16 cellular contexts compared by ENCODE assay signal in the genomic region with DNA sequence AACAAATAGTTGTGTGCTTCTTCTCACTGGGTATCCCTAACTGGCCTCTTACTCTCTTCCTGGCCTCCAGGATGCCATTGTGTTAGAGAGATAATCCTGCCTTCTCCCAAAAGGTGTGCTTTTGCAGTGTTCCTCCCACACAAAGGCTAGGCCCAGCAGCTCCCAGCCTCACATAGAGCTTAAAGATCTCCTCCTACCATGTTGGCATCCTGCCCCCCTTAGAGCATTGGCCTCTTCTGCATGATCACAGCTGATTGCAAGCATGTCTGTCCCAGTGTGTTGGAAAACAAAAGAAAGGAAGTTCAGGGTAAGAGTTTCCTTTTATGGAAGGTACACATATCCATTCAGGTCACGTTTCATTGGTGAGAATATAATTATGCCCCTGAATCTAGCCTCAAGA.
"Had no signal": no experiment of that assay in that cellular context is flagged by ENCODE, and none has a peak within 500 bp of the region (broad histone marks: within the 10 kb centered on the region; RNA-seq: fewer than 3 reads in every experiment).

No MANE protein-coding gene starts in this region.

- H3K27me3 ChIP-seq: adrenal gland, neutrophil, right atrium auricular region had no signal

- H3K36me3 Mint-ChIP-seq: naive B cell had no signal

- H3K9me3 Mint-ChIP-seq: activated CD4-positive, alpha-beta T cell treated with anti-CD3 and anti-CD28 coated beads, Interleukin-2, amount 10 ng/mL, durations not matched to agents 24 days and 14 days had no signal

- H3K4me1 ChIP-seq: adrenal gland, lower lobe of right lung, right atrium auricular region had no signal

- ATAC-seq: left cardiac atrium; lower lobe of right lung; stimulated activated naive CD8-positive, alpha-beta T cell treated with anti-CD3 and anti-CD28 coated beads, Interleukin-15, amount 100 ng/mL, for 72 hours had no signal

- H3K27ac Mint-ChIP-seq: activated B cell treated with CpG ODN at 0.5 μM for 24 hours; activated CD4-positive, alpha-beta T cell treated with anti-CD3 and anti-CD28 coated beads, Interleukin-2, amount 10 ng/mL, durations not matched to agents 24 days and 14 days; activated naive CD4-positive, alpha-beta T cell treated with anti-CD3 and anti-CD28 coated beads for 36 hours; naive B cell; stimulated activated naive CD8-positive, alpha-beta T cell treated with anti-CD3 and anti-CD28 coated beads, Interleukin-15, amount 100 ng/mL, for 72 hours had no signal

- DNase-seq: activated B cell treated with CpG ODN at 0.5 μM for 24 hours; activated CD4-positive, alpha-beta T cell treated with anti-CD3 and anti-CD28 coated beads, Interleukin-2, amount 10 ng/mL, durations not matched to agents 24 days and 14 days; activated naive CD4-positive, alpha-beta T cell treated with anti-CD3 and anti-CD28 coated beads for 36 hours; adrenal gland; caudate nucleus; effector CD4-positive, alpha-beta T cell; left cardiac atrium; lower lobe of right lung; naive B cell; stimulated activated CD4-positive, alpha-beta T cell treated with anti-CD3 and anti-CD28 coated beads, Interleukin-4, amount 100 ng/mL, for 4 hours; stimulated activated naive CD8-positive, alpha-beta T cell treated with anti-CD3 and anti-CD28 coated beads, Interleukin-15, amount 100 ng/mL, for 72 hours had no signal

- H3K36me3 ChIP-seq: adrenal gland, lower lobe of right lung, neutrophil, right atrium auricular region, thoracic aorta had no signal

- H3K4me3 ChIP-seq: adrenal gland, coronary artery, lower lobe of right lung, right atrium auricular region, skin epidermis, thoracic aorta had no signal

- H3K9me3 ChIP-seq: adrenal gland, lower lobe of right lung, neutrophil, right atrium auricular region, thoracic aorta had no signal

- H3K4me1 Mint-ChIP-seq: activated B cell treated with CpG ODN at 0.5 μM for 24 hours; activated CD4-positive, alpha-beta T cell treated with anti-CD3 and anti-CD28 coated beads, Interleukin-2, amount 10 ng/mL, durations not matched to agents 24 days and 14 days; naive B cell; stimulated activated naive CD8-positive, alpha-beta T cell treated with anti-CD3 and anti-CD28 coated beads, Interleukin-15, amount 100 ng/mL, for 72 hours had no signal

- H3K27me3 Mint-ChIP-seq: activated B cell treated with CpG ODN at 0.5 μM for 24 hours; activated CD4-positive, alpha-beta T cell treated with anti-CD3 and anti-CD28 coated beads, Interleukin-2, amount 10 ng/mL, durations not matched to agents 24 days and 14 days; naive B cell; stimulated activated naive CD8-positive, alpha-beta T cell treated with anti-CD3 and anti-CD28 coated beads, Interleukin-15, amount 100 ng/mL, for 72 hours had no signal

- H3K27ac ChIP-seq: adrenal gland, coronary artery, lower lobe of right lung, neutrophil, right atrium auricular region, skin epidermis, thoracic aorta had no signal

- H3K4me3 Mint-ChIP-seq: activated B cell treated with CpG ODN at 0.5 μM for 24 hours; activated CD4-positive, alpha-beta T cell treated with anti-CD3 and anti-CD28 coated beads, Interleukin-2, amount 10 ng/mL, durations not matched to agents 24 days and 14 days; activated naive CD4-positive, alpha-beta T cell treated with anti-CD3 and anti-CD28 coated beads for 36 hours; naive B cell; stimulated activated naive CD8-positive, alpha-beta T cell treated with anti-CD3 and anti-CD28 coated beads, Interleukin-15, amount 100 ng/mL, for 72 hours had no signal
